19 cellular contexts compared by ENCODE assay signal in genomic region chr4:175411251-175411650, GRCh38.
"Had no signal": no experiment of that assay in that cellular context is flagged by ENCODE, and none has a peak within 500 bp of the region (broad histone marks: within the 10 kb centered on the region; RNA-seq: fewer than 3 reads in every experiment).

No MANE protein-coding gene starts in this region.

- H3K36me3 Mint-ChIP-seq: activated naive CD8-positive, alpha-beta T cell treated with anti-CD3 and anti-CD28 coated beads, Interleukin-2, amount 10 ng/mL, durations not matched to agents 7 days and 5 days had no signal

- H3K36me3 ChIP-seq: breast epithelium had no signal

- H3K4me3 Mint-ChIP-seq: activated CD4-positive, alpha-beta memory T cell treated with anti-CD3 and anti-CD28 coated beads, Interleukin-2, amount 10 ng/mL, durations not matched to agents 7 days and 5 days; activated naive CD8-positive, alpha-beta T cell treated with anti-CD3 and anti-CD28 coated beads, Interleukin-2, amount 10 ng/mL, durations not matched to agents 7 days and 5 days had no signal

- H3K9me3 ChIP-seq: breast epithelium had no signal

- H3K4me1 ChIP-seq: breast epithelium had no signal

- H3K27me3 Mint-ChIP-seq: activated CD4-positive, alpha-beta memory T cell treated with anti-CD3 and anti-CD28 coated beads, Interleukin-2, amount 10 ng/mL, durations not matched to agents 7 days and 5 days; activated naive CD8-positive, alpha-beta T cell treated with anti-CD3 and anti-CD28 coated beads, Interleukin-2, amount 10 ng/mL, durations not matched to agents 7 days and 5 days had no signal

- DNase-seq: activated CD4-positive, alpha-beta memory T cell treated with anti-CD3 and anti-CD28 coated beads, Interleukin-2, amount 10 ng/mL, durations not matched to agents 7 days and 5 days; activated CD4-positive, alpha-beta T cell treated with anti-CD3 and anti-CD28 coated beads, Interleukin-2, amount 50 U/mL, for 1 hour; activated CD4-positive, CD25-positive, alpha-beta regulatory T cell; activated naive CD4-positive, alpha-beta T cell treated with anti-CD3 and anti-CD28 coated beads, Interleukin-2, amount 50 U/mL, for 16 hours; activated naive CD8-positive, alpha-beta T cell treated with anti-CD3 and anti-CD28 coated beads, Interleukin-2, amount 10 ng/mL, durations not matched to agents 7 days and 5 days; activated T-cell treated with anti-CD3 and anti-CD28 coated beads for 4 hours; aorta; MM.1S; NCI-H1105 treated with DMSO at 0.1 percent for 48 hours; NCI-H1436 treated with DMSO at 0.1 percent for 48 hours; NCI-H187; NCI-H2081; NCI-H510A treated with DMSO at 0.1 percent for 48 hours; NCI-H69; NK-92 treated with Interleukin-12 subunit alpha and Interleukin-12 subunit beta, amount 100 ng/mL, for 24 hours; T-helper 1 cell had no signal

- H3K27me3 ChIP-seq: breast epithelium had no signal

- H3K4me3 ChIP-seq: breast epithelium, SK-N-MC had no signal

- H3K27ac ChIP-seq: breast epithelium, SK-N-MC, VCaP had no signal

- H3K27ac Mint-ChIP-seq: activated CD4-positive, alpha-beta memory T cell treated with anti-CD3 and anti-CD28 coated beads, Interleukin-2, amount 10 ng/mL, durations not matched to agents 7 days and 5 days; activated naive CD8-positive, alpha-beta T cell treated with anti-CD3 and anti-CD28 coated beads, Interleukin-2, amount 10 ng/mL, durations not matched to agents 7 days and 5 days had no signal

- H3K4me1 Mint-ChIP-seq: activated CD4-positive, alpha-beta memory T cell treated with anti-CD3 and anti-CD28 coated beads, Interleukin-2, amount 10 ng/mL, durations not matched to agents 7 days and 5 days; activated naive CD8-positive, alpha-beta T cell treated with anti-CD3 and anti-CD28 coated beads, Interleukin-2, amount 10 ng/mL, durations not matched to agents 7 days and 5 days had no signal
